Comparison of ENCODE assay signal across 18 cellular contexts in the genomic region with DNA sequence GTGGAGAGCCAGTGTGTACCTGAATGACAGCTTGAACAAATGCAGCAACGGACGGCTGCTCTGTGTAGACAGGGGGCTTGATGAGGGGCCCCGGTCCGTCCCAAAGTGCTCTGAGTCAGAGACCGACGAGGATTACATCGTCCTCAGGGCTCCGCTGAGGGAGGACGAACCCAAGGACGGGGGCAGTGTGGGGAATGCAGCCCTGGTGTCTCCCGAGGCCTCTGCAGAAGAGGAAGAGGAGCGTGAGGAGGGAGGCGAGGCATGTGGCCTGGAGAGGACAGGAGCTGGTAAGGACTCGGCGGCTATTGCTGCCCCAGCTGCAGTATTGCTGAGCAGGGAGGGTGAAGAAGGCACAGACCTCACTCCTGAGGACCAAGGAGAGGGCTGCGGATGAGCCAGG. TPM values are rescaled to one million over a fixed set of nuclear protein-coding genes. Genes with fewer than 3 reads are reported as not detected.
DNase-seq lines count a peak whose midpoint lies in the region; ATAC-seq and TF ChIP-seq lines count a peak whose summit lies in the region.
"Had no signal": no experiment of that assay in that cellular context is flagged by ENCODE, and none has a peak within 500 bp of the region (broad histone marks: within the 10 kb centered on the region; RNA-seq: fewer than 3 reads in every experiment).

No MANE protein-coding gene starts in this region.

- WGBS in neuronal stem cell (ENCODE audit: extremely low coverage in 2 of 2, insufficient read length in 2 of 2, insufficient replicate concordance in 1 of 2), 2 donors, result no CpG with 5 or more reads among the region's 16 CpGs

- ATAC-seq in GM19467 (IDR thresholded peaks at IDR 0.05; ENCODE audit: unreplicated experiment) (no peak), HG03565 (IDR thresholded peaks at IDR 0.05; ENCODE audit: unreplicated experiment) (no peak)

- H4K8ac ChIP-seq in neuronal stem cell (ENCODE audit: low read depth, low read length), result no peak overlapping the region

- H3K4me3 ChIP-seq in HEK293 (ENCODE audit: low read depth, low read length), result no peak overlapping the region
- H3K4me3 ChIP-seq in neuronal stem cell (ENCODE audit: low read length in 2 of 2), result no peak overlapping the region

- H2BK15ac ChIP-seq in neuronal stem cell (ENCODE audit: low read length), result no peak overlapping the region

- H3K9me3 ChIP-seq in HEK293 (ENCODE audit: control insufficient read depth, insufficient read depth, low read depth, low read length) (no peaks in the 10 kb centered on the region), neuronal stem cell (replicated peaks in 1 of 2; ENCODE audit: control insufficient read depth in 2 of 2, insufficient read depth in 1 of 2, low read depth in 1 of 2, low read length in 2 of 2) (peaks cover 0 to 16% of the 10 kb centered on the region in 2 donors)

- no peak overlapping the region for H3K27ac ChIP-seq in HEK293 (ENCODE audit: extremely low read depth, low read depth, low read length)
- H3K27ac ChIP-seq in neuronal stem cell (replicated peaks; ENCODE audit: low read length), result no peak overlapping the region

- H3K4me1 Mint-ChIP-seq in activated naive CD4-positive, alpha-beta T cell treated with anti-CD3 and anti-CD28 coated beads, Interleukin-2, amount 50 U/mL, for 24 hours, result peaks cover 4% of the 10 kb centered on the region
- H3K4me1 Mint-ChIP-seq in immature natural killer cell, result peaks cover 0 to 4% of the 10 kb centered on the region in 2 donors

- peaks cover 18% of the 10 kb centered on the region for H3K27me3 Mint-ChIP-seq in activated naive CD4-positive, alpha-beta T cell treated with anti-CD3 and anti-CD28 coated beads, Interleukin-2, amount 50 U/mL, for 24 hours
- peaks cover 9 to 15% (median 14%) of the 10 kb centered on the region in 3 donors for H3K27me3 Mint-ChIP-seq in immature natural killer cell (ENCODE audit: low read depth in 3 of 3)

- no peak overlapping the region for H3K4me2 ChIP-seq in neuronal stem cell (ENCODE audit: insufficient read depth, low read length, poor library complexity, severe bottlenecking)

- H2AFZ ChIP-seq in neuronal stem cell (ENCODE audit: low read length), result no peak overlapping the region

- H2BK120ac ChIP-seq in neuronal stem cell (ENCODE audit: low read depth, low read length), result no peak overlapping the region

- no peak for DNase-seq in activated naive CD4-positive, alpha-beta T cell treated with Interleukin-2 at 50 U/mL for 16 hours
- no peak for DNase-seq in immature natural killer cell
- no peak for DNase-seq in neuronal stem cell (ENCODE audit: low spot score)
- DNase-seq in NCI-H128 (lab: John Stamatoyannopoulos, UW; ENCODE audit: unreplicated experiment), result no peak
- DNase-seq: C1 segment of cervical spinal cord; Calu3; CD4-positive, alpha-beta memory T cell; COR-L47; DMS53; DMS79 treated with DMSO at 0.1 percent for 48 hours; GF-D8; GOT3; HCEC 1CT had no signal

- H3K36me3 Mint-ChIP-seq in activated naive CD4-positive, alpha-beta T cell treated with anti-CD3 and anti-CD28 coated beads, Interleukin-2, amount 50 U/mL, for 24 hours, result peaks cover 3% of the 10 kb centered on the region
- no peaks in the 10 kb centered on the region for H3K36me3 Mint-ChIP-seq in immature natural killer cell

- H3K9me3 Mint-ChIP-seq in activated naive CD4-positive, alpha-beta T cell treated with anti-CD3 and anti-CD28 coated beads, Interleukin-2, amount 50 U/mL, for 24 hours, result no peaks in the 10 kb centered on the region
- peaks cover 0 to 10% (median 1%) of the 10 kb centered on the region in 6 donors for H3K9me3 Mint-ChIP-seq in immature natural killer cell

- no peak overlapping the region for H3K4ac ChIP-seq in neuronal stem cell (ENCODE audit: low read length)

- H2AK5ac ChIP-seq in neuronal stem cell (ENCODE audit: low read depth, low read length), result peak overlapping the region; percentile 28

- no peak overlapping the region for H2BK5ac ChIP-seq in neuronal stem cell (ENCODE audit: low read length)

- H2BK12ac ChIP-seq in neuronal stem cell (ENCODE audit: low read length), result no peak overlapping the region

- no peak overlapping the region for H3K18ac ChIP-seq in neuronal stem cell (ENCODE audit: low read length)

- TF ChIP-seq CTCF in HEK293 (tag by site-specific recombination; IDR thresholded peaks at IDR 0.05), result no peak

- no peak overlapping the region for H3K14ac ChIP-seq in neuronal stem cell (ENCODE audit: low read length)

- H3K27ac Mint-ChIP-seq in activated naive CD4-positive, alpha-beta T cell treated with anti-CD3 and anti-CD28 coated beads, Interleukin-2, amount 50 U/mL, for 24 hours, result no peak overlapping the region
- H3K27ac Mint-ChIP-seq in immature natural killer cell, result no peak overlapping the region

- no peaks in the 10 kb centered on the region for H3K79me1 ChIP-seq in neuronal stem cell (ENCODE audit: low read depth, low read length)

- H3K9ac ChIP-seq in neuronal stem cell (ENCODE audit: low read depth, low read length, poor library complexity), result no peak overlapping the region

- H3K23ac ChIP-seq in neuronal stem cell (ENCODE audit: low read depth, low read length, poor library complexity), result no peak overlapping the region

- no peak overlapping the region for H4K91ac ChIP-seq in neuronal stem cell (ENCODE audit: low read depth, low read length, poor library complexity)

- CTCF ChIA-PET in HEK293 (lab: Yijun Ruan, JAX), result no interaction called here

- no peaks in the 10 kb centered on the region for H3K4me1 ChIP-seq in HEK293 (ENCODE audit: control insufficient read depth, insufficient read depth, low read length)
- no peaks in the 10 kb centered on the region for H3K4me1 ChIP-seq in neuronal stem cell (ENCODE audit: control insufficient read depth in 2 of 2, insufficient read depth in 1 of 2, low read depth in 1 of 2, low read length in 2 of 2)

- H3K4me3 Mint-ChIP-seq in activated naive CD4-positive, alpha-beta T cell treated with anti-CD3 and anti-CD28 coated beads, Interleukin-2, amount 50 U/mL, for 24 hours, result peak overlapping the region; percentile 15
- H3K4me3 Mint-ChIP-seq in immature natural killer cell, result peak overlapping the region in 3 of 5 donors; percentile 30 to 63 (median 46)

- H3K36me3 ChIP-seq in HEK293 (ENCODE audit: control insufficient read depth in 2 of 2, insufficient read depth in 1 of 2, low read length in 2 of 2), result no peaks in the 10 kb centered on the region
- no peaks in the 10 kb centered on the region for H3K36me3 ChIP-seq in neuronal stem cell (replicated peaks in 1 of 2; ENCODE audit: control insufficient read depth in 2 of 2, insufficient read depth in 2 of 2, low read length in 2 of 2)

- H3K27me3 ChIP-seq in neuronal stem cell (ENCODE audit: control insufficient read depth in 3 of 3, insufficient read depth in 3 of 3, low read depth in 1 of 3, low read length in 3 of 3), result no peaks in the 10 kb centered on the region

- POLR2A ChIA-PET in HEK293 (lab: Yijun Ruan, JAX), result no interaction called here

TF ChIP-seq in HEK293, 187 proteins besides CTCF, POLR2A, EP300 and RAD21:
- TF ChIP-seq ZNF707 (tag by site-specific recombination; IDR thresholded peaks at IDR 0.05), result no peak
- TF ChIP-seq SCRT2 (tag by site-specific recombination; IDR thresholded peaks at IDR 0.05), result 0 out of 2 replicates have a peak, but pooled peaks have one; percentile 5

RNA-seq across cellular contexts. Expression of a gene that starts 54.4 kb away (rescaled TPM):
- not detected for polyA plus RNA-seq in immature natural killer cell
- 0.07 TPM for polyA plus RNA-seq in neuronal stem cell (2013, experiment 1 of 2)
- polyA plus RNA-seq in neuronal stem cell (2013, experiment 2 of 2), result 0.06 TPM
- polyA plus RNA-seq: BJ had no signal
